10 cellular contexts compared by ENCODE assay signal in the genomic region with DNA sequence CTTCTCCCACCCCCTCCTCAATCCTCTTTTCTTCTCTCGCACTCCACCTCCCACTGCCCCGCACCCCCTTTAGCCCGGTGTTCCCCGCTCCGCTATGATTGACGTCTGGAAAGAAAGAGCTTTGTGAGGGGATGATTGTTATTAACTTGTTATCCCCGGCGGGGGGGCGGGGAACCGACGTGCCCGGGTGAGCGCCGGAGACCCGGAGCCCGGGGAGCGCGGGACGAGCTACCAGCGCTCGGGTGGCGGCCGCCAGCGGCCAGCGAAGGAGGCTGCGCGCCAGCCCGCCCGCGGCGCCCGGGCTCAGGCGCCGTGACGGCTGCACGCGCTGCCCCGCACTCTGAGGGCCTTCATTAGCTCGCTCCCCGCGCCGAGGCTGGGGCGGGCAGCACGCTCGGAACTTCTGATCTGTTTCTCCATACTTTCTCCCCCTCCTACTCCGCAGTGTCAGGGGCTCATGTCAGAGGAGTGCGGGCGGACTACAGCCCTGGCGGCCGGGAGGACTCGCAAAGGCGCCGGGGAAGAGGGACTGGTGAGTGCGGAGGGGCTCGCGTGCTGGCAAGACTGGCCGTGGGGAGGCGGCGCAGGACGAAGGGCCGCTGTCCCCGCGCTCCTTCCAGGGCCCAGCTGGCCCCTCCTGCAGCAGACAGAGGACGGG. TPM values are rescaled to one million over a fixed set of nuclear protein-coding genes. Genes with fewer than 3 reads are reported as not detected.
A peak's percentile ranks its signal among the peaks of the same experiment; 100 is the strongest.
DNase-seq lines count a peak whose midpoint lies in the region; ATAC-seq, FAIRE-seq and TF ChIP-seq lines count a peak whose summit lies in the region.
"Had no signal": no experiment of that assay in that cellular context is flagged by ENCODE, and none has a peak within 500 bp of the region (broad histone marks: within the 10 kb centered on the region; RNA-seq: fewer than 3 reads in every experiment).

No MANE protein-coding gene starts in this region.

- no peak overlapping the region for H3K27ac ChIP-seq in esophagus (ENCODE audit: low read depth in 2 of 2, low read length in 1 of 2)

- ATAC-seq in GM21423 (IDR thresholded peaks at IDR 0.05; ENCODE audit: unreplicated experiment) = no peak

- H3K9me3 ChIP-seq in esophagus (ENCODE audit: control insufficient read depth in 2 of 2, insufficient read depth in 1 of 2, low read depth in 1 of 2, low read length in 1 of 2) = peaks cover 0 to 6% of the 10 kb centered on the region in 2 donors

- peak overlapping the region; percentile 26 for H3K4me3 Mint-ChIP-seq in osteocyte (ENCODE audit: unreplicated experiment)

- FAIRE-seq in GM19239 (lab: Jason Lieb, UNC) = no peak

- peaks cover 8% of the 10 kb centered on the region in 2 donors for H3K4me1 ChIP-seq in esophagus (ENCODE audit: control insufficient read depth in 2 of 2, insufficient read depth in 2 of 2, low read length in 1 of 2)

- H3K27me3 Mint-ChIP-seq in osteocyte (ENCODE audit: unreplicated experiment) = peaks cover 91% of the 10 kb centered on the region

- H3K4me3 ChIP-seq in esophagus (ENCODE audit: low read depth in 1 of 2, low read length in 2 of 2) = peak overlapping the region; percentile 10 to 34

- no peaks in the 10 kb centered on the region for H3K9me3 Mint-ChIP-seq in osteocyte (ENCODE audit: unreplicated experiment)

- no peak overlapping the region for H3K27ac Mint-ChIP-seq in osteocyte (ENCODE audit: unreplicated experiment)

- H3K27me3 ChIP-seq in esophagus (ENCODE audit: control insufficient read depth in 1 of 2, insufficient read depth in 2 of 2, low read length in 2 of 2) = peaks cover 7 to 38% of the 10 kb centered on the region in 2 donors

- WGBS in esophagus, 2 donors = 6 to 10% methylated on average over 64 of the region's 64 CpGs

- H3K4me1 Mint-ChIP-seq in osteocyte (ENCODE audit: unreplicated experiment) = peaks cover 32% of the 10 kb centered on the region

- in situ Hi-C loops in GM13976 (cut with MboI; ENCODE audit: low sequenced_read_pairs, unreplicated experiment) = no loop called here

- H3K36me3 Mint-ChIP-seq in osteocyte (ENCODE audit: unreplicated experiment) = no peaks in the 10 kb centered on the region

- no peaks in the 10 kb centered on the region for H3K36me3 ChIP-seq in esophagus (ENCODE audit: control insufficient read depth in 2 of 2, insufficient read depth in 2 of 2, low read length in 1 of 2)

- no peak for TF ChIP-seq CTCF in GM13976 (IDR thresholded peaks at IDR 0.05; ENCODE audit: borderline replicate concordance, control extremely low read depth, extremely low read depth, insufficient read depth, missing control alignments)
- TF ChIP-seq CTCF in osteocyte (IDR thresholded peaks at IDR 0.05) = no peak

- peak; percentile 16 for DNase-seq in GM13976 (ENCODE audit: low spot score)
- peak; percentile 15 for DNase-seq in NCI-H510A (lab: John Stamatoyannopoulos, UW)
- no peak for DNase-seq in osteocyte (ENCODE audit: extremely low spot score, unreplicated experiment)
- DNase-seq in NCI-H526 treated with DMSO at 0.1 percent for 48 hours (lab: John Stamatoyannopoulos, UW) = no peak
- no peak for DNase-seq in GM19239 (ENCODE audit: insufficient read length, low spot score)
- no peak for DNase-seq in iPS-NIHi7 (ENCODE audit: extremely low spot score)
- DNase-seq: activated CD4-positive, alpha-beta T cell treated with anti-CD3 and anti-CD28 coated beads, Interleukin-2, amount 50 U/mL, for 48 hours; effector CD4-positive, alpha-beta T cell had no signal

RNA-seq across cellular contexts. Expression of a gene that starts 2.1 kb away (rescaled TPM):
- polyA plus RNA-seq in esophagus = under 1 TPM; 0.08 to 0.28 TPM
- not detected in 2 replicates for total RNA-seq in osteocyte

Comparison
In these comparisons a context has a peak if more than half of its experiments do, and no peak if none do; other contexts are left out.
1. DNase-seq: peak in GM13976 (single experiment) and NCI-H510A (single experiment); none in osteocyte (single experiment), NCI-H526 treated with DMSO at 0.1 percent for 48 hours (single experiment), GM19239 (single experiment) and iPS-NIHi7 (single experiment).